ENCODE assay signal across 9 cellular contexts in genomic region chr11:122439911-122440782, GRCh38.
DNase-seq lines count a peak whose midpoint lies in the region; ATAC-seq and TF ChIP-seq lines count a peak whose summit lies in the region.
"Had no signal": no experiment of that assay in that cellular context is flagged by ENCODE, and none has a peak within 500 bp of the region (broad histone marks: within the 10 kb centered on the region; RNA-seq: fewer than 3 reads in every experiment).

No MANE protein-coding gene starts in this region.

- H3K9me3 ChIP-seq in H9 (ENCODE audit: control insufficient read depth, low read depth, low read length) (no peaks in the 10 kb centered on the region), hepatocyte (ENCODE audit: low read depth) (no peaks in the 10 kb centered on the region), gastrocnemius medialis (no peaks in the 10 kb centered on the region)

- H4K20me1 ChIP-seq in H9 (ENCODE audit: control insufficient read depth, insufficient read depth, insufficient read length): no peaks in the 10 kb centered on the region
- H4K20me1 ChIP-seq in hepatocyte (ENCODE audit: insufficient read depth, poor library complexity, severe bottlenecking): no peaks in the 10 kb centered on the region

- H2BK15ac ChIP-seq in H9 (ENCODE audit: low read depth, low read length): no peak overlapping the region

- peaks cover 3% of the 10 kb centered on the region; the same call in 1 of the 2 replicates for H3K27me3 Mint-ChIP-seq in H9 (ENCODE audit: low read depth)
- H3K27me3 Mint-ChIP-seq in activated CD4-positive, alpha-beta T cell treated with anti-CD3 and anti-CD28 coated beads for 36 hours: peaks cover 23% of the 10 kb centered on the region

- H3K4me3 ChIP-seq in WI38 (ENCODE audit: low read depth, low read length): peak overlapping the region; percentile 55
- peak overlapping the region; percentile 29 for H3K4me3 ChIP-seq in hepatocyte
- peak overlapping the region; percentile 51 to 64 (median 56) for H3K4me3 ChIP-seq in gastrocnemius medialis

- H4K8ac ChIP-seq in H9 (replicated peaks; ENCODE audit: insufficient read length, low read depth, low read length): no peak overlapping the region

- TF ChIP-seq CTCF in H9 (conservative IDR thresholded peaks at IDR 0.05) (no peak), WI38 (IDR thresholded peaks at IDR 0.05; ENCODE audit: low read depth, low read length) (no peak), hepatocyte (IDR thresholded peaks at IDR 0.05; ENCODE audit: poor library complexity) (no peak), gastrocnemius medialis (IDR thresholded peaks at IDR 0.05 in 4 of 5, conservative IDR thresholded peaks at IDR 0.05 in 1 of 5) (no peak)

- H3K23ac ChIP-seq in H9 (ENCODE audit: insufficient read length, low read depth, low read length): no peak overlapping the region

- no peaks in the 10 kb centered on the region for H3K36me3 Mint-ChIP-seq in H9 (ENCODE audit: insufficient read depth in 1 of 3, low read depth in 3 of 3)
- no peaks in the 10 kb centered on the region for H3K36me3 Mint-ChIP-seq in activated CD4-positive, alpha-beta T cell treated with anti-CD3 and anti-CD28 coated beads for 36 hours (ENCODE audit: low read depth)
- H3K36me3 Mint-ChIP-seq: activated naive CD8-positive, alpha-beta T cell had no signal

- peak overlapping the region; percentile 71 for H2AFZ ChIP-seq in H9 (ENCODE audit: low read length)
- peak overlapping the region; percentile 22 for H2AFZ ChIP-seq in hepatocyte

- H4K5ac ChIP-seq in H9 (ENCODE audit: insufficient read length, low read depth, low read length): no peak overlapping the region

- peaks cover 9% of the 10 kb centered on the region for H3K23me2 ChIP-seq in H9 (ENCODE audit: insufficient read length, low read depth, low read length, poor library complexity, severe bottlenecking)

- no peak overlapping the region for H3K4ac ChIP-seq in H9 (ENCODE audit: low read depth, low read length)

- peak; percentile 81 to 84 for ATAC-seq in gastrocnemius medialis
- ATAC-seq in activated CD4-positive, alpha-beta T cell treated with anti-CD3 and anti-CD28 coated beads for 36 hours: no peak
- ATAC-seq in GM18519 (IDR thresholded peaks at IDR 0.05; ENCODE audit: low FRiP score, unreplicated experiment): no peak
- no peak for ATAC-seq in GM19035 (IDR thresholded peaks at IDR 0.05; ENCODE audit: unreplicated experiment)

- no peaks in the 10 kb centered on the region for H3K9me2 ChIP-seq in hepatocyte (replicated peaks; ENCODE audit: insufficient read depth)

- peak overlapping the region in 1 of 2 experiments; percentile 61; a peak in 3 of 5 replicates for H3K4me3 Mint-ChIP-seq in H9
- H3K4me3 Mint-ChIP-seq in activated CD4-positive, alpha-beta T cell treated with anti-CD3 and anti-CD28 coated beads for 36 hours: no peak overlapping the region
- H3K4me3 Mint-ChIP-seq: activated naive CD8-positive, alpha-beta T cell had no signal

- H2AK5ac ChIP-seq in H9 (ENCODE audit: insufficient read length, low read length): no peak overlapping the region

- H3K4me1 Mint-ChIP-seq in H9: peaks cover 26 to 30% of the 10 kb centered on the region in 2 experiments
- no peaks in the 10 kb centered on the region for H3K4me1 Mint-ChIP-seq in activated CD4-positive, alpha-beta T cell treated with anti-CD3 and anti-CD28 coated beads for 36 hours

- WGBS in H9 (ENCODE audit: extremely low coverage, insufficient read length, low lambda C conversion rate): no CpG with 5 or more reads among the region's 27 CpGs
- 13% methylated on average over 19 of the region's 27 CpGs for WGBS in hepatocyte (ENCODE audit: low lambda C conversion rate, missing lambda C conversion rate)

- H3T11ph ChIP-seq in H9 (ENCODE audit: low read length): no peak overlapping the region

- intact Hi-C loops in gastrocnemius medialis (cut with DNase I; ENCODE audit: low total_unique reads): loop anchor here (5.0 kb wide), 3 partner anchors 52 to 228 kb away; no protein-coding TSS in a partner anchor
- intact Hi-C loops in activated CD4-positive, alpha-beta T cell treated with anti-CD3 and anti-CD28 coated beads for 36 hours (cut with DNase I, micrococcal nuclease): no loop called here

- peak overlapping the region; percentile 81 for H3K18ac ChIP-seq in H9 (ENCODE audit: insufficient read length, low read depth, low read length)

- H3K56ac ChIP-seq in H9 (ENCODE audit: insufficient read length, low read depth, low read length): no peak overlapping the region

- in situ Hi-C loops in gastrocnemius medialis (cut with MboI; ENCODE audit: low sequenced_read_pairs in 4 of 4): no loop called here

- no peak overlapping the region for H2BK120ac ChIP-seq in H9 (ENCODE audit: low read depth, low read length, poor library complexity, severe bottlenecking)

- H3K36me3 ChIP-seq in hepatocyte (replicated peaks; ENCODE audit: insufficient read depth, low read depth) (no peaks in the 10 kb centered on the region), gastrocnemius medialis (no peaks in the 10 kb centered on the region)

- H3K4me2 ChIP-seq in H9 (ENCODE audit: insufficient read depth, insufficient read length, low read length): peak overlapping the region; percentile 93
- peak overlapping the region; percentile 80 for H3K4me2 ChIP-seq in hepatocyte

- peak overlapping the region; percentile 44; the same call in 1 of the 2 replicates for H3K14ac ChIP-seq in H9 (ENCODE audit: insufficient read depth, low read length)

- POLR2A ChIA-PET in activated CD4-positive, alpha-beta T cell treated with anti-CD3 and anti-CD28 coated beads for 36 hours (lab: Charles Lee): no interaction called here

- no peak overlapping the region for H4K91ac ChIP-seq in H9 (ENCODE audit: insufficient read length, low read depth, low read length)

- TF ChIP-seq POLR2A in gastrocnemius medialis (IDR thresholded peaks at IDR 0.05): no peak

- H3K79me2 ChIP-seq in H9 (ENCODE audit: insufficient read depth, low read length): no peaks in the 10 kb centered on the region
- H3K79me2 ChIP-seq in hepatocyte: no peaks in the 10 kb centered on the region

- CTCF ChIA-PET in activated CD4-positive, alpha-beta T cell treated with anti-CD3 and anti-CD28 coated beads for 36 hours (lab: Charles Lee): interaction anchor here (0.8 kb wide), 1 partner anchor 8 kb away, joined by 3 read pairs; no protein-coding TSS in a partner anchor

- no peak overlapping the region for H2BK12ac ChIP-seq in H9 (ENCODE audit: insufficient read length, low read depth, low read length)

- peaks cover 7% of the 10 kb centered on the region for H3K4me1 ChIP-seq in H9 (ENCODE audit: insufficient read depth, low read length)
- no peaks in the 10 kb centered on the region for H3K4me1 ChIP-seq in hepatocyte (ENCODE audit: insufficient read depth)
- H3K4me1 ChIP-seq in gastrocnemius medialis: peaks cover 23 to 30% of the 10 kb centered on the region in 2 donors

- H3K27ac ChIP-seq in H9 (ENCODE audit: insufficient read length, low read depth, low read length) (no peak overlapping the region), hepatocyte (peak overlapping the region; percentile 81), gastrocnemius medialis (peak overlapping the region; percentile 53 to 80 (median 68))

- H3K27me3 ChIP-seq in H9 (ENCODE audit: insufficient read depth, low read length) (no peaks in the 10 kb centered on the region), hepatocyte (no peaks in the 10 kb centered on the region), gastrocnemius medialis (no peaks in the 10 kb centered on the region)

- peak; percentile 66 for DNase-seq in H9
- peak; percentile 76 for DNase-seq in hepatocyte (ENCODE audit: low spot score)
- peak; percentile 50 to 67 for DNase-seq in gastrocnemius medialis
- DNase-seq in activated CD4-positive, alpha-beta T cell treated with anti-CD3 and anti-CD28 coated beads for 36 hours: no peak
- no peak for DNase-seq in D341Med (ENCODE audit: low spot score)

- peak overlapping the region; percentile 31 for H3K9ac ChIP-seq in H9 (ENCODE audit: extremely low read depth, insufficient read length, low read length)

- no peaks in the 10 kb centered on the region for H3K79me1 ChIP-seq in H9 (ENCODE audit: insufficient read depth, low read depth, low read length, poor library complexity, severe bottlenecking)

- H3K9me3 Mint-ChIP-seq in H9: no peaks in the 10 kb centered on the region
- H3K9me3 Mint-ChIP-seq in activated CD4-positive, alpha-beta T cell treated with anti-CD3 and anti-CD28 coated beads for 36 hours (ENCODE audit: low read depth): no peaks in the 10 kb centered on the region

- H2BK5ac ChIP-seq in H9 (ENCODE audit: insufficient read length, low read length): no peak overlapping the region

- peak overlapping the region; percentile 83 to 93 (median 91); a peak in 6 of 7 replicates for H3K27ac Mint-ChIP-seq in H9
- H3K27ac Mint-ChIP-seq in activated CD4-positive, alpha-beta T cell treated with anti-CD3 and anti-CD28 coated beads for 36 hours: no peak overlapping the region
- H3K27ac Mint-ChIP-seq: activated naive CD8-positive, alpha-beta T cell had no signal

- no peak overlapping the region for H2BK20ac ChIP-seq in H9 (ENCODE audit: low read depth, low read length, poor library complexity, severe bottlenecking)

Comparison
In these comparisons a context has a peak if more than half of its experiments do, and no peak if none do; other contexts are left out.
1. DNase-seq: peak in H9 (single experiment), hepatocyte (single experiment) and gastrocnemius medialis (2 of 2); none in activated CD4-positive, alpha-beta T cell treated with anti-CD3 and anti-CD28 coated beads for 36 hours (single experiment) and D341Med (single experiment).
2. ATAC-seq: peak in gastrocnemius medialis (2 of 2); none in activated CD4-positive, alpha-beta T cell treated with anti-CD3 and anti-CD28 coated beads for 36 hours (single experiment), GM18519 (single experiment) and GM19035 (single experiment).
3. Peak in every context shown above with its lines, with median percentiles within 50 percentile points of each other: H3K4me3 ChIP-seq.